In the genomic region with DNA sequence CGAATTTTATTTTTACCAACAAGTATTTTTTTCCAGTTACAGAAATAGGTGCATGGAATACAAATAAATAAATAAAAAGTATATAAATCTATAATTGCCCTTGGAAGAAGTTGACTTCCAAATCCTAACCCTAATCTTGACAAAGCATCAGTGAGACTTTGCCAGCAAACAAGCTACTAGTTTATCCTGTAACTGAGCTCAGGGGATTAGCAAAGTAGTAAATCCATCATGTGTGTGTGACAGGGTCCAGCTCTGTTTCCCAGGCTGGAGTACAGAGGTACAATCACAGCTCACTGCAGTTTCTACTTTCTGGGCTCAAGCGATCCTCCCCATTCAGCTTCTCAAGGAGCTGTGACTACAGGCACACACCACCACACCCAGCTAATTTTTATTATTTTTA, we compare ENCODE assay signal across 25 cellular contexts.
"Had no signal": no experiment of that assay in that cellular context is flagged by ENCODE, and none has a peak within 500 bp of the region (broad histone marks: within the 10 kb centered on the region; RNA-seq: fewer than 3 reads in every experiment).

No MANE protein-coding gene starts in this region.

- H3K4me1 ChIP-seq: heart right ventricle, lower lobe of right lung, stomach, suprapubic skin, tibial artery, upper lobe of right lung had no signal

- H3K27me3 ChIP-seq: heart right ventricle, hepatocyte, ovary, stomach, suprapubic skin, tibial artery, upper lobe of right lung had no signal

- DNase-seq: heart right ventricle; kidney glomerular epithelial cell; left cardiac atrium; lower lobe of right lung; mammary epithelial cell; mesenchymal stem cell; naive thymus-derived CD8-positive, alpha-beta T cell; ovary; right cardiac atrium; stimulated activated CD4-positive, alpha-beta T cell treated with anti-CD3 and anti-CD28 coated beads, Interleukin-12 subunit alpha, Interleukin-12 subunit beta, amount 100 ng/mL, for 4 hours; stimulated activated CD4-positive, alpha-beta T cell treated with anti-CD3 and anti-CD28 coated beads, Interleukin-15, amount 100 ng/mL, for 24 hours; stimulated activated CD4-positive, alpha-beta T cell treated with anti-CD3 and anti-CD28 coated beads, Interleukin-2, amount 100 ng/mL, for 24 hours; stimulated activated CD4-positive, alpha-beta T cell treated with anti-CD3 and anti-CD28 coated beads, Interleukin-4, amount 100 ng/mL, for 1 hour; stimulated activated naive B cell treated with anti-CD40 and anti-IgM and Interleukin-4, amounts not matched to agents 10 μg/mL and 1 μg/mL and 100 μg/mL, for 72 hours; stimulated activated naive CD8-positive, alpha-beta T cell treated with anti-CD3 and anti-CD28 coated beads, Interleukin-15, Interleukin-2, amounts not matched to agents 100 U/mL and 50 U/mL, for 24 hours; stomach; tibial artery; trophoblast cell; upper lobe of right lung had no signal

- H3K4me3 ChIP-seq: heart right ventricle, hepatocyte, lower lobe of right lung, ovary, skin epidermis, stomach, suprapubic skin, thoracic aorta, tibial artery, upper lobe of right lung had no signal

- H3K9me3 ChIP-seq: lower lobe of right lung, ovary, suprapubic skin, thoracic aorta, tibial artery, upper lobe of right lung had no signal

- H3K36me3 ChIP-seq: heart right ventricle, lower lobe of right lung, ovary, stomach, suprapubic skin, thoracic aorta, tibial artery, upper lobe of right lung had no signal

- ATAC-seq: heart right ventricle; left cardiac atrium; left lobe of liver; lower lobe of right lung; naive thymus-derived CD8-positive, alpha-beta T cell; right cardiac atrium; sciatic nerve; stimulated activated naive B cell treated with anti-CD40 and anti-IgM and Interleukin-4, amounts not matched to agents 10 μg/mL and 1 μg/mL and 100 μg/mL, for 72 hours; stimulated activated naive CD8-positive, alpha-beta T cell treated with anti-CD3 and anti-CD28 coated beads, Interleukin-15, Interleukin-2, amounts not matched to agents 100 U/mL and 50 U/mL, for 24 hours; upper lobe of right lung had no signal

- H3K27ac ChIP-seq: heart right ventricle, hepatocyte, lower lobe of right lung, ovary, skin epidermis, stomach, suprapubic skin, thoracic aorta, tibial artery, upper lobe of right lung had no signal
